Comparison of ENCODE assay signal across 8 cellular contexts in the genomic region with DNA sequence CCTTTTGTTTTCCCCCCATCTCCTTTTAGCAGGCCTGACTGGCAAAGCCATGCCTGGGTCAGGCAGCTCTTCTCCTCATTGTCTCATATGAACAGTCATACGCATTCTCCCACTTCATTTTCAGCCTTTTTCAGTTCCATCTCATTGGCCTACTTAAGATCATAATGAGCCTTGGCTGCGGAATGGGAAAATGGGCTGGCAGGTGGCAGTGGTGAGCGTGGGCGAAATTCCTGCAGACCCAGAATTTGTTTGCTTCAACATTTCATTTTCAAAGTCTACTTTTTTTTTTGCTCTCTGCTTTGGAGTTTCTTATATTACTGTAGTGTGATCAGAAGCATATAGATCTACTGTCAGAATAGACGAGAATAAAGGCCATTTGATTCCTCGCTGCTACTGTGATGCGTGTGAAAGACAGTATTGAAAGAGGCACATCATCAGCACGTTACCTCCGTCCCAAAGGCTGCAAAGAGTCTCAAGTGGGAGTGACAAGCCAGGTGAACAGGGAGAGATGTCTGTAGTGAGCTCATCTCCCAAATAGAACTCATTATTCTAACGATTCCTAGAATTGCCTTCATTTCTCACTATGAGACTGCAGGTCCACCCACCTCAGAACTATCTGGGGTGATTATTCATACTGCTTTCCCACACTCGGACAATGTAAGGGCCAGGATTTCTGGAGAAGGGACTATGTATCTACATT.
"Had no signal": no experiment of that assay in that cellular context is flagged by ENCODE, and none has a peak within 500 bp of the region (broad histone marks: within the 10 kb centered on the region; RNA-seq: fewer than 3 reads in every experiment).

No MANE protein-coding gene starts in this region.

- H3K9me3 ChIP-seq: colonic mucosa, lower lobe of right lung had no signal

- H3K36me3 ChIP-seq: colonic mucosa, lower lobe of right lung had no signal

- H3K27ac ChIP-seq: colonic mucosa, lower lobe of right lung had no signal

- H3K4me1 ChIP-seq: colonic mucosa, lower lobe of right lung had no signal

- H3K4me3 ChIP-seq: colonic mucosa, lower lobe of right lung had no signal

- ATAC-seq: lower lobe of right lung; natural killer cell; stimulated activated naive B cell treated with anti-CD40 and anti-IgM and Interleukin-4, amounts not matched to agents 10 μg/mL and 1 μg/mL and 100 μg/mL, for 72 hours had no signal

- H3K27me3 ChIP-seq: colonic mucosa had no signal

- DNase-seq: activated CD4-positive, alpha-beta T cell treated with anti-CD3 and anti-CD28 coated beads, Interleukin-2, amount 50 U/mL, for 48 hours; activated gamma-delta T cell treated with Interleukin-2 at 50 U/mL for 16 hours; amniotic stem cell; colonic mucosa; lower lobe of right lung; natural killer cell; retina; stimulated activated naive B cell treated with anti-CD40 and anti-IgM and Interleukin-4, amounts not matched to agents 10 μg/mL and 1 μg/mL and 100 μg/mL, for 72 hours had no signal
